Comparison of ENCODE assay signal across 21 cellular contexts in genomic region chr22:32571764-32572163, GRCh38.
"Had no signal": no experiment of that assay in that cellular context is flagged by ENCODE, and none has a peak within 500 bp of the region (broad histone marks: within the 10 kb centered on the region; RNA-seq: fewer than 3 reads in every experiment).

No MANE protein-coding gene starts in this region.

- ATAC-seq: activated T-cell treated with anti-CD3 and anti-CD28 coated beads, Interleukin-2, amount 50 U/mL, for 72 hours; T-helper 17 cell; WTC11 had no signal

- H3K4me3 Mint-ChIP-seq: activated naive CD4-positive, alpha-beta T cell treated with anti-CD3 and anti-CD28 coated beads, Interleukin-2, amount 10 ng/mL, durations not matched to agents 7 days and 5 days; activated naive CD8-positive, alpha-beta T cell treated with anti-CD3 and anti-CD28 coated beads for 36 hours; activated T-cell treated with anti-CD3 and anti-CD28 coated beads, Interleukin-2, amount 50 U/mL, for 72 hours; T-helper 17 cell; WTC11 had no signal

- H3K36me3 Mint-ChIP-seq: activated naive CD4-positive, alpha-beta T cell treated with anti-CD3 and anti-CD28 coated beads, Interleukin-2, amount 10 ng/mL, durations not matched to agents 7 days and 5 days; activated naive CD8-positive, alpha-beta T cell treated with anti-CD3 and anti-CD28 coated beads for 36 hours; WTC11 had no signal

- DNase-seq: activated CD4-positive, alpha-beta T cell treated with anti-CD3 and anti-CD28 coated beads for 48 hours; activated CD4-positive, alpha-beta T cell treated with anti-CD3 and anti-CD28 coated beads, Interleukin-2, amount 50 U/mL, for 4 hours; activated CD4-positive, CD25-positive, alpha-beta regulatory T cell treated with anti-CD3 and anti-CD28 coated beads, Interleukin-2, amount 50 U/mL, for 72 hours; activated gamma-delta T cell treated with Interleukin-2 at 50 U/mL for 16 hours; activated naive CD4-positive, alpha-beta T cell treated with anti-CD3 and anti-CD28 coated beads, Interleukin-2, amount 10 ng/mL, durations not matched to agents 7 days and 5 days; activated naive CD8-positive, alpha-beta T cell treated with anti-CD3 and anti-CD28 coated beads for 36 hours; activated T-cell treated with anti-CD3 and anti-CD28 coated beads for 4 hours; activated T-cell treated with anti-CD3 and anti-CD28 coated beads, Interleukin-2, amount 50 U/mL, for 72 hours; caudate nucleus; KG1; NCI-H1105; NCI-H1436; NCI-H1694 treated with DMSO at 0.1 percent for 48 hours; NCI-H2081; NCI-H446; NCI-H524; SIG-M5; T-helper 17 cell; T-helper 9 cell had no signal

- H3K9me3 Mint-ChIP-seq: activated naive CD4-positive, alpha-beta T cell treated with anti-CD3 and anti-CD28 coated beads, Interleukin-2, amount 10 ng/mL, durations not matched to agents 7 days and 5 days; activated naive CD8-positive, alpha-beta T cell treated with anti-CD3 and anti-CD28 coated beads for 36 hours; activated T-cell treated with anti-CD3 and anti-CD28 coated beads, Interleukin-2, amount 50 U/mL, for 72 hours; activated T-helper 2 cell treated with anti-CD3 and anti-CD28 coated beads, Interferon-gamma antibody, Interleukin-2, Interleukin-4, amounts not matched to agents 10 μg/mL and 5 μg/mL and 100 μg/mL, durations not matched to agents 14 hours and 24 hours and 36 hours; WTC11 had no signal

- H3K4me1 Mint-ChIP-seq: activated naive CD4-positive, alpha-beta T cell treated with anti-CD3 and anti-CD28 coated beads, Interleukin-2, amount 10 ng/mL, durations not matched to agents 7 days and 5 days; T-helper 17 cell had no signal

- H3K27ac Mint-ChIP-seq: activated naive CD4-positive, alpha-beta T cell treated with anti-CD3 and anti-CD28 coated beads, Interleukin-2, amount 10 ng/mL, durations not matched to agents 7 days and 5 days; activated naive CD8-positive, alpha-beta T cell treated with anti-CD3 and anti-CD28 coated beads for 36 hours; activated T-cell treated with anti-CD3 and anti-CD28 coated beads, Interleukin-2, amount 50 U/mL, for 72 hours; activated T-helper 2 cell treated with anti-CD3 and anti-CD28 coated beads, Interferon-gamma antibody, Interleukin-2, Interleukin-4, amounts not matched to agents 10 μg/mL and 5 μg/mL and 100 μg/mL, durations not matched to agents 14 hours and 24 hours and 36 hours; T-helper 17 cell; WTC11 had no signal

- H3K27me3 Mint-ChIP-seq: activated naive CD8-positive, alpha-beta T cell treated with anti-CD3 and anti-CD28 coated beads for 36 hours had no signal
